In genomic region chr2:147490612-147491261, GRCh38 we compare ENCODE assay signal across 21 cellular contexts.
DNase-seq lines count a peak whose midpoint lies in the region; ATAC-seq, FAIRE-seq and TF ChIP-seq lines count a peak whose summit lies in the region.
"Had no signal": no experiment of that assay in that cellular context is flagged by ENCODE, and none has a peak within 500 bp of the region (broad histone marks: within the 10 kb centered on the region; RNA-seq: fewer than 3 reads in every experiment).

No MANE protein-coding gene starts in this region.

- no peak for TF ChIP-seq POLR2A in ovary (IDR thresholded peaks at IDR 0.05)
- TF ChIP-seq POLR2A in tibial nerve (IDR thresholded peaks at IDR 0.05), result no peak

- no peak overlapping the region for H3K27ac ChIP-seq in ovary
- no peak overlapping the region for H3K27ac ChIP-seq in tibial nerve
- H3K27ac ChIP-seq: 22Rv1, adrenal gland, testis had no signal

- no peaks in the 10 kb centered on the region for H3K4me1 ChIP-seq in ovary (ENCODE audit: insufficient read depth)
- no peaks in the 10 kb centered on the region for H3K4me1 ChIP-seq in tibial nerve
- H3K4me1 ChIP-seq: adrenal gland, testis had no signal

- TF ChIP-seq CTCF in D721Med (IDR thresholded peaks at IDR 0.05; ENCODE audit: insufficient read depth, missing control alignments) (no peak), ovary (IDR thresholded peaks at IDR 0.05) (no peak), tibial nerve (IDR thresholded peaks at IDR 0.05) (no peak)

- H3K36me3 Mint-ChIP-seq in activated CD8-positive, alpha-beta T cell treated with anti-CD3 and anti-CD28 coated beads, Interleukin-2, amount 10 ng/mL, durations not matched to agents 7 days and 5 days (ENCODE audit: low read depth), result peaks cover 8% of the 10 kb centered on the region
- H3K36me3 Mint-ChIP-seq in natural killer cell treated with Interleukin-12 subunit alpha and Interleukin-12 subunit beta and Interleukin-15 and Interleukin-18, amount 100 ng/mL, for 72 hours, result no peaks in the 10 kb centered on the region
- H3K36me3 Mint-ChIP-seq: mesothelial cell of epicardium had no signal

- H3K4me1 Mint-ChIP-seq in activated CD8-positive, alpha-beta T cell treated with anti-CD3 and anti-CD28 coated beads, Interleukin-2, amount 10 ng/mL, durations not matched to agents 7 days and 5 days (ENCODE audit: low read depth), result peaks cover 30% of the 10 kb centered on the region
- peaks cover 13 to 19% of the 10 kb centered on the region in 2 donors for H3K4me1 Mint-ChIP-seq in natural killer cell treated with Interleukin-12 subunit alpha and Interleukin-12 subunit beta and Interleukin-15 and Interleukin-18, amount 100 ng/mL, for 72 hours (ENCODE audit: low read depth in 2 of 2)

- H3K27ac Mint-ChIP-seq in activated CD8-positive, alpha-beta T cell treated with anti-CD3 and anti-CD28 coated beads, Interleukin-2, amount 10 ng/mL, durations not matched to agents 7 days and 5 days, result peak overlapping the region; percentile 62
- H3K27ac Mint-ChIP-seq in natural killer cell treated with Interleukin-12 subunit alpha and Interleukin-12 subunit beta and Interleukin-15 and Interleukin-18, amount 100 ng/mL, for 72 hours, result peak overlapping the region; percentile 36 to 48
- H3K27ac Mint-ChIP-seq: mesothelial cell of epicardium had no signal

- FAIRE-seq in D721Med (lab: Jason Lieb, UNC), result peak; percentile 51
- FAIRE-seq: HTR-8/SVneo had no signal

- H3K4me3 Mint-ChIP-seq in activated CD8-positive, alpha-beta T cell treated with anti-CD3 and anti-CD28 coated beads, Interleukin-2, amount 10 ng/mL, durations not matched to agents 7 days and 5 days, result peak overlapping the region; percentile 31
- peak overlapping the region; percentile 53 for H3K4me3 Mint-ChIP-seq in natural killer cell treated with Interleukin-12 subunit alpha and Interleukin-12 subunit beta and Interleukin-15 and Interleukin-18, amount 100 ng/mL, for 72 hours
- H3K4me3 Mint-ChIP-seq: mesothelial cell of epicardium had no signal

- no peaks in the 10 kb centered on the region for H3K27me3 ChIP-seq in ovary
- no peaks in the 10 kb centered on the region for H3K27me3 ChIP-seq in tibial nerve
- H3K27me3 ChIP-seq: adrenal gland, testis had no signal

- POLR2A ChIA-PET in activated CD8-positive, alpha-beta T cell treated with anti-CD3 and anti-CD28 coated beads, Interleukin-2, amount 10 ng/mL, durations not matched to agents 7 days and 5 days (lab: Charles Lee), result no interaction called here

- H3K4me3 ChIP-seq in ovary (no peak overlapping the region), tibial nerve (no peak overlapping the region)
- H3K4me3 ChIP-seq: adrenal gland, testis had no signal

- H3K9me3 ChIP-seq in ovary (no peaks in the 10 kb centered on the region), tibial nerve (peaks cover 0 to 4% (median 0%) of the 10 kb centered on the region in 4 donors)
- H3K9me3 ChIP-seq: adrenal gland, testis had no signal

- DNase-seq in NCI-H2227 (lab: John Stamatoyannopoulos, UW; ENCODE audit: unreplicated experiment) (peak; percentile 10), NCI-H2227 treated with DMSO at 0.1 percent for 48 hours (lab: John Stamatoyannopoulos, UW) (no peak), D721Med (ENCODE audit: insufficient read length, low spot score) (no peak), ovary (no peak), tibial nerve (ENCODE audit: low spot score in 2 of 2) (no peak), DMS114 treated with DMSO at 0.1 percent for 48 hours (lab: John Stamatoyannopoulos, UW; ENCODE audit: unreplicated experiment) (no peak)
- DNase-seq in activated CD8-positive, alpha-beta T cell treated with anti-CD3 and anti-CD28 coated beads, Interleukin-2, amount 10 ng/mL, durations not matched to agents 7 days and 5 days, result no peak
- no peak for DNase-seq in natural killer cell treated with Interleukin-12 subunit alpha and Interleukin-12 subunit beta and Interleukin-15 and Interleukin-18, amount 100 ng/mL, for 72 hours (ENCODE audit: low spot score)
- DNase-seq: adrenal gland; Karpas-422; left colon; NCI-H1092; NCI-H524 treated with DMSO at 0.1 percent for 48 hours; OCI-M1; SIG-M5; stimulated activated CD8-positive, alpha-beta memory T cell treated with anti-CD3 and anti-CD28 coated beads, Interleukin-4, amount 100 ng/mL, for 48 hours; T-helper 9 cell; testis had no signal

- no peak for TF ChIP-seq EP300 in ovary (IDR thresholded peaks at IDR 0.05)
- no peak for TF ChIP-seq EP300 in tibial nerve (IDR thresholded peaks at IDR 0.05)

- WGBS in ovary, 3 donors, result 41 to 44% (median 41%) methylated on average over 3 of the region's 3 CpGs
- WGBS in tibial nerve, 2 donors, result 28 to 36% methylated on average over 3 of the region's 3 CpGs

- H3K27me3 Mint-ChIP-seq in activated CD8-positive, alpha-beta T cell treated with anti-CD3 and anti-CD28 coated beads, Interleukin-2, amount 10 ng/mL, durations not matched to agents 7 days and 5 days (ENCODE audit: low read depth), result peaks cover 2% of the 10 kb centered on the region
- no peaks in the 10 kb centered on the region for H3K27me3 Mint-ChIP-seq in natural killer cell treated with Interleukin-12 subunit alpha and Interleukin-12 subunit beta and Interleukin-15 and Interleukin-18, amount 100 ng/mL, for 72 hours

- intact Hi-C loops in ovary (cut with DNase I), result no loop called here

- H3K36me3 ChIP-seq in ovary (no peaks in the 10 kb centered on the region), tibial nerve (no peaks in the 10 kb centered on the region)
- H3K36me3 ChIP-seq: adrenal gland had no signal

- no peak for ATAC-seq in activated CD8-positive, alpha-beta T cell treated with anti-CD3 and anti-CD28 coated beads, Interleukin-2, amount 10 ng/mL, durations not matched to agents 7 days and 5 days
- peak in 1 of 2 donors; percentile 53 for ATAC-seq in natural killer cell treated with Interleukin-12 subunit alpha and Interleukin-12 subunit beta and Interleukin-15 and Interleukin-18, amount 100 ng/mL, for 72 hours

- H3K9me3 Mint-ChIP-seq in activated CD8-positive, alpha-beta T cell treated with anti-CD3 and anti-CD28 coated beads, Interleukin-2, amount 10 ng/mL, durations not matched to agents 7 days and 5 days (ENCODE audit: insufficient read depth), result peaks cover 8% of the 10 kb centered on the region
- no peaks in the 10 kb centered on the region for H3K9me3 Mint-ChIP-seq in natural killer cell treated with Interleukin-12 subunit alpha and Interleukin-12 subunit beta and Interleukin-15 and Interleukin-18, amount 100 ng/mL, for 72 hours

- CTCF ChIA-PET in activated CD8-positive, alpha-beta T cell treated with anti-CD3 and anti-CD28 coated beads, Interleukin-2, amount 10 ng/mL, durations not matched to agents 7 days and 5 days (lab: Charles Lee), result no interaction called here
